In the genomic region with DNA sequence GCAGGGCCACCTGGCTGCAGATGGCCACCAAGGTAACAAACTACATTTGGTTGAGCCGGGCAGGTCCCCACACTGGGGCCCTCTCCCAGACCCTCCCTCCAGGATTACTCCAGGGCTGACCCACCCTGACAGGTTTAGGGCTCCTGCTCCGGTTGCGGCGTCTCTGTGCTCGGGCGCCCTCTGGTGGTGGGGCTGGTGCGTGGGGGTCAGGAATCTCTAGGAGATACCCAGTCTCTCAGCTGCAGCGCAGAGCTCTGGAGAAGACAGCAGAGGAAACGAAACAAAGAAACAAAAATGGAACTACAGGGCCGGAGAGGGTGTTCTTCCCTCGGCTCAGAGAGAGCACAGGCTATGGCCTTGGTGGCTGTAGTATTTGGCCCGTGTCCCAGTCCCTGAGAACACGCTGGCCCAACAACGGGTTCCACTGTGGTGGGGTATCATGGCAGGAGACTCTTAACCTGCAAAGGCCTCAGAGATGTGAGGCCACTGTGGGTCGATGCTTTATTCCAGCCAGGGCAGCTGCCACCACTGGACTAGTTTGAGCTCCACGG, we compare ENCODE assay signal across 8 cellular contexts. TPM values are rescaled to one million over a fixed set of nuclear protein-coding genes. Genes with fewer than 3 reads are reported as not detected.
DNase-seq lines count a peak whose midpoint lies in the region; TF ChIP-seq lines count a peak whose summit lies in the region.

No MANE protein-coding gene starts in this region.

- CTCF ChIA-PET in PC-9 (lab: Charles Lee): interaction anchor here (0.6 to 1.0 kb wide), 3 partner anchors 39 to 313 kb away, joined by 3 to 6 read pairs (median 4); no protein-coding TSS in a partner anchor

- BruUV-seq in PC-9 (replicated peaks; lab: Mats Ljungman, UMichigan): no TSS peak

- peaks cover 35% of the 10 kb centered on the region for H3K27me3 ChIP-seq in H9 (ENCODE audit: insufficient read depth, low read length)
- H3K27me3 ChIP-seq in PC-9 (ENCODE audit: insufficient read depth, low read depth): peaks cover 77% of the 10 kb centered on the region
- peaks cover 51% of the 10 kb centered on the region for H3K27me3 ChIP-seq in osteoblast (ENCODE audit: insufficient read depth, low read length)
- H3K27me3 ChIP-seq in tibial nerve: peaks cover 0 to 12% of the 10 kb centered on the region in 2 donors

- peaks cover 26% of the 10 kb centered on the region for H3K4me1 Mint-ChIP-seq in CD14-positive monocyte
- H3K4me1 Mint-ChIP-seq in H9: peaks cover 30 to 41% of the 10 kb centered on the region in 2 experiments
- H3K4me1 Mint-ChIP-seq in activated T-helper 2 cell treated with anti-CD3 and anti-CD28 coated beads, Interferon-gamma antibody, Interleukin-2, Interleukin-4, amounts not matched to agents 10 μg/mL and 5 μg/mL and 100 μg/mL, durations not matched to agents 14 hours and 24 hours and 36 hours (ENCODE audit: low read depth): peaks cover 13% of the 10 kb centered on the region

- peaks cover 0 to 15% (median 7%) of the 10 kb centered on the region in 7 donors for H3K9me3 Mint-ChIP-seq in CD14-positive monocyte
- peaks cover 0 to 3% of the 10 kb centered on the region in 2 experiments; a peak in 3 of 5 replicates for H3K9me3 Mint-ChIP-seq in H9
- H3K9me3 Mint-ChIP-seq in activated T-helper 2 cell treated with anti-CD3 and anti-CD28 coated beads, Interferon-gamma antibody, Interleukin-2, Interleukin-4, amounts not matched to agents 10 μg/mL and 5 μg/mL and 100 μg/mL, durations not matched to agents 14 hours and 24 hours and 36 hours: no peaks in the 10 kb centered on the region

- POLR2A ChIA-PET in PC-9 (lab: Charles Lee; ENCODE audit: unreplicated experiment): no interaction called here

- H3K4me3 Mint-ChIP-seq in CD14-positive monocyte (peak overlapping the region; percentile 39 to 94), H9 (peak overlapping the region; percentile 74 to 92)
- H3K4me3 Mint-ChIP-seq in activated T-helper 2 cell treated with anti-CD3 and anti-CD28 coated beads, Interferon-gamma antibody, Interleukin-2, Interleukin-4, amounts not matched to agents 10 μg/mL and 5 μg/mL and 100 μg/mL, durations not matched to agents 14 hours and 24 hours and 36 hours (ENCODE audit: low read depth): peak overlapping the region; percentile 89

- H3K27me3 Mint-ChIP-seq in CD14-positive monocyte (ENCODE audit: low read depth in 3 of 3): peaks cover 41 to 71% (median 68%) of the 10 kb centered on the region in 3 donors
- H3K27me3 Mint-ChIP-seq in H9 (ENCODE audit: low read depth): peaks cover 68% of the 10 kb centered on the region
- H3K27me3 Mint-ChIP-seq in activated T-helper 2 cell treated with anti-CD3 and anti-CD28 coated beads, Interferon-gamma antibody, Interleukin-2, Interleukin-4, amounts not matched to agents 10 μg/mL and 5 μg/mL and 100 μg/mL, durations not matched to agents 14 hours and 24 hours and 36 hours (ENCODE audit: low read depth): peaks cover 59% of the 10 kb centered on the region

- H3T11ph ChIP-seq in H9 (ENCODE audit: low read length): no peak overlapping the region

- DNase-seq in CD14-positive monocyte (ENCODE audit: low spot score): no peak
- DNase-seq in H9: peak; percentile 81
- DNase-seq in PC-9: peak in 1 of 2 experiments; percentile 80
- DNase-seq in activated T-helper 2 cell treated with anti-CD3 and anti-CD28 coated beads, Interferon-gamma antibody, Interleukin-2, Interleukin-4, amounts not matched to agents 10 μg/mL and 5 μg/mL and 100 μg/mL, durations not matched to agents 14 hours and 24 hours and 36 hours (ENCODE audit: low spot score): peak; percentile 53
- peak; percentile 56 for DNase-seq in foreskin melanocyte
- DNase-seq in osteoblast (ENCODE audit: insufficient read length, low spot score, missing footprints): peak; percentile 93
- peak; percentile 70 to 75 for DNase-seq in tibial nerve (ENCODE audit: low spot score in 2 of 2)
- DNase-seq in NCI-H446 treated with DMSO at 0.1 percent for 48 hours (lab: John Stamatoyannopoulos, UW): no peak

- no peak overlapping the region for H4K5ac ChIP-seq in H9 (ENCODE audit: insufficient read length, low read depth, low read length)

- peak; percentile 70 for TF ChIP-seq CTCF in CD14-positive monocyte (IDR thresholded peaks at IDR 0.05)
- peak; percentile 94 for TF ChIP-seq CTCF in H9 (conservative IDR thresholded peaks at IDR 0.05)
- TF ChIP-seq CTCF in PC-9 (conservative IDR thresholded peaks at IDR 0.05): peak; percentile 97
- peak; percentile 75 for TF ChIP-seq CTCF in osteoblast (IDR thresholded peaks at IDR 0.05; ENCODE audit: extremely low read depth, low read depth, low read length)
- peak; percentile 58 to 89 (median 86) for TF ChIP-seq CTCF in tibial nerve (IDR thresholded peaks at IDR 0.05)

- no peaks in the 10 kb centered on the region for H3K36me3 ChIP-seq in PC-9 (ENCODE audit: low read depth)
- no peaks in the 10 kb centered on the region for H3K36me3 ChIP-seq in osteoblast (ENCODE audit: insufficient read depth, low read length)
- no peaks in the 10 kb centered on the region for H3K36me3 ChIP-seq in tibial nerve

- no peak overlapping the region for H4K8ac ChIP-seq in H9 (replicated peaks; ENCODE audit: insufficient read length, low read depth, low read length)

- H3K27ac ChIP-seq in H9 (ENCODE audit: insufficient read length, low read depth, low read length) (no peak overlapping the region), PC-9 (no peak overlapping the region), osteoblast (ENCODE audit: low read depth, low read length) (no peak overlapping the region), tibial nerve (peak overlapping the region in 3 of 4 donors; percentile 75 to 92 (median 86))

- no peak overlapping the region for H4K91ac ChIP-seq in H9 (ENCODE audit: insufficient read length, low read depth, low read length)

- H2AFZ ChIP-seq in H9 (ENCODE audit: low read length): no peak overlapping the region
- H2AFZ ChIP-seq in PC-9: 0 out of 2 replicates have a peak overlapping the region, but pooled peaks have one; percentile 35
- H2AFZ ChIP-seq in osteoblast (ENCODE audit: low read length): no peak overlapping the region

- H3K18ac ChIP-seq in H9 (ENCODE audit: insufficient read length, low read depth, low read length): no peak overlapping the region

- H3K14ac ChIP-seq in H9 (ENCODE audit: insufficient read depth, low read length): no peak overlapping the region; the same call in 1 of the 2 replicates

- no peak overlapping the region for H3K4ac ChIP-seq in H9 (ENCODE audit: low read depth, low read length)

- H3K4me1 ChIP-seq in H9 (ENCODE audit: insufficient read depth, low read length) (no peaks in the 10 kb centered on the region), PC-9 (replicated peaks; ENCODE audit: insufficient read depth) (peaks cover 6% of the 10 kb centered on the region; the same call in 1 of the 2 replicates), osteoblast (ENCODE audit: insufficient read depth, low read length) (peaks cover 21% of the 10 kb centered on the region), tibial nerve (peaks cover 0 to 41% (median 5%) of the 10 kb centered on the region in 4 donors)

- peaks cover 13% of the 10 kb centered on the region for H3K23me2 ChIP-seq in H9 (ENCODE audit: insufficient read length, low read depth, low read length, poor library complexity, severe bottlenecking)

- no peak for TF ChIP-seq POLR2A in tibial nerve (IDR thresholded peaks at IDR 0.05)

- H3K79me2 ChIP-seq in H9 (ENCODE audit: insufficient read depth, low read length): no peaks in the 10 kb centered on the region
- no peaks in the 10 kb centered on the region for H3K79me2 ChIP-seq in PC-9 (ENCODE audit: low read depth)
- H3K79me2 ChIP-seq in osteoblast (ENCODE audit: insufficient read depth, low read length): no peaks in the 10 kb centered on the region

- no peak overlapping the region for H2AK5ac ChIP-seq in H9 (ENCODE audit: insufficient read length, low read length)

- H3K23ac ChIP-seq in H9 (ENCODE audit: insufficient read length, low read depth, low read length): no peak overlapping the region

- H3K9me3 ChIP-seq in H9 (ENCODE audit: control insufficient read depth, low read depth, low read length) (no peaks in the 10 kb centered on the region), PC-9 (ENCODE audit: insufficient read depth, low read depth) (no peaks in the 10 kb centered on the region), osteoblast (ENCODE audit: low read depth, low read length) (no peaks in the 10 kb centered on the region), tibial nerve (no peaks in the 10 kb centered on the region)

- no peak overlapping the region for H2BK15ac ChIP-seq in H9 (ENCODE audit: low read depth, low read length)

- H3K4me2 ChIP-seq in H9 (ENCODE audit: insufficient read depth, insufficient read length, low read length) (peak overlapping the region; percentile 79), PC-9 (peak overlapping the region; percentile 69; the same call in 1 of the 2 replicates), osteoblast (ENCODE audit: insufficient read depth, low read length) (peak overlapping the region; percentile 82)

- no peak overlapping the region for H2BK20ac ChIP-seq in H9 (ENCODE audit: low read depth, low read length, poor library complexity, severe bottlenecking)

- H3K27ac Mint-ChIP-seq in CD14-positive monocyte (no peak overlapping the region), H9 (no peak overlapping the region)
- H3K27ac Mint-ChIP-seq in activated T-helper 2 cell treated with anti-CD3 and anti-CD28 coated beads, Interferon-gamma antibody, Interleukin-2, Interleukin-4, amounts not matched to agents 10 μg/mL and 5 μg/mL and 100 μg/mL, durations not matched to agents 14 hours and 24 hours and 36 hours: no peak overlapping the region

- H4K20me1 ChIP-seq in H9 (ENCODE audit: control insufficient read depth, insufficient read depth, insufficient read length) (no peaks in the 10 kb centered on the region), PC-9 (ENCODE audit: insufficient read depth) (no peaks in the 10 kb centered on the region), osteoblast (ENCODE audit: insufficient read depth, low read length) (no peaks in the 10 kb centered on the region)

- no peak overlapping the region for H2BK12ac ChIP-seq in H9 (ENCODE audit: insufficient read length, low read depth, low read length)

- no peaks in the 10 kb centered on the region for H3K79me1 ChIP-seq in H9 (ENCODE audit: insufficient read depth, low read depth, low read length, poor library complexity, severe bottlenecking)

- intact Hi-C loops in CD14-positive monocyte (cut with micrococcal nuclease) (loop anchor here in 1 of 2 donors (5.0 kb wide), 1 partner anchor 53 kb away; no protein-coding TSS in a partner anchor), PC-9 (cut with micrococcal nuclease; ENCODE audit: unreplicated experiment) (loop anchor here (1.0 kb wide), 1 partner anchor 55 kb away; no protein-coding TSS in a partner anchor)
- intact Hi-C loops in activated T-helper 2 cell treated with anti-CD3 and anti-CD28 coated beads, Interferon-gamma antibody, Interleukin-2, Interleukin-4, amounts not matched to agents 10 μg/mL and 5 μg/mL and 100 μg/mL, durations not matched to agents 14 hours and 24 hours and 36 hours (cut with micrococcal nuclease): loop anchor here (1.0 to 5.0 kb wide), 3 partner anchors 55 to 372 kb away; no protein-coding TSS in a partner anchor

- WGBS in H9 (ENCODE audit: extremely low coverage, insufficient read length, low lambda C conversion rate): no CpG with 5 or more reads among the region's 16 CpGs
- 8 to 13% methylated on average over 13 to 16 of the region's 16 CpGs for WGBS in tibial nerve, 2 donors

- H3K36me3 Mint-ChIP-seq in CD14-positive monocyte (peaks cover 0 to 6% of the 10 kb centered on the region in 2 donors), H9 (ENCODE audit: insufficient read depth in 1 of 3, low read depth in 3 of 3) (peaks cover 0 to 3% (median 0%) of the 10 kb centered on the region in 3 experiments; a peak in 2 of 7 replicates)
- H3K36me3 Mint-ChIP-seq in activated T-helper 2 cell treated with anti-CD3 and anti-CD28 coated beads, Interferon-gamma antibody, Interleukin-2, Interleukin-4, amounts not matched to agents 10 μg/mL and 5 μg/mL and 100 μg/mL, durations not matched to agents 14 hours and 24 hours and 36 hours (ENCODE audit: low read depth): peaks cover 3% of the 10 kb centered on the region

- no peaks in the 10 kb centered on the region for H3F3A ChIP-seq in PC-9 (ENCODE audit: insufficient read depth, low read depth)

- no peak overlapping the region for H3K56ac ChIP-seq in H9 (ENCODE audit: insufficient read length, low read depth, low read length)

- no peak overlapping the region for H3K9ac ChIP-seq in H9 (ENCODE audit: extremely low read depth, insufficient read length, low read length)

- H3K9me2 ChIP-seq in PC-9 (ENCODE audit: insufficient read depth): no peaks in the 10 kb centered on the region

- no peak overlapping the region for H2BK120ac ChIP-seq in H9 (ENCODE audit: low read depth, low read length, poor library complexity, severe bottlenecking)

- TF ChIP-seq EP300 in tibial nerve (IDR thresholded peaks at IDR 0.05): peak in 1 of 2 donors; percentile 40

- no peak overlapping the region for H2BK5ac ChIP-seq in H9 (ENCODE audit: insufficient read length, low read length)

- no peak overlapping the region; the same call in 1 of the 2 replicates for H3K4me3 ChIP-seq in PC-9
- peak overlapping the region; percentile 63 for H3K4me3 ChIP-seq in osteoblast (ENCODE audit: insufficient read depth, low read length)
- H3K4me3 ChIP-seq in tibial nerve: peak overlapping the region; percentile 43 to 71 (median 62)

RNA-seq across cellular contexts. Expression of a gene that starts 2.4 kb away (rescaled TPM):
- not detected for polyA plus RNA-seq in CD14-positive monocyte
- total RNA-seq in H9 (2021) (1.3 and 1.4 TPM in 2 replicates), PC-9 (2021) (not detected in 2 replicates), osteoblast (9.7 and 20.6 TPM in 2 replicates), tibial nerve (100 to 1,000 TPM; 127 to 220 (median 157) TPM)
- 2.2 and 2.8 TPM in 2 replicates for total RNA-seq in activated T-helper 2 cell treated with anti-CD3 and anti-CD28 coated beads, Interferon-gamma antibody, Interleukin-2, Interleukin-4, amounts not matched to agents 10 μg/mL and 5 μg/mL and 100 μg/mL, durations not matched to agents 14 hours and 24 hours and 36 hours

Comparison
In these comparisons a context has a peak if more than half of its experiments do, and no peak if none do; other contexts are left out.
1. DNase-seq: peak in H9 (single experiment), activated T-helper 2 cell treated with anti-CD3 and anti-CD28 coated beads, Interferon-gamma antibody, Interleukin-2, Interleukin-4, amounts not matched to agents 10 μg/mL and 5 μg/mL and 100 μg/mL, durations not matched to agents 14 hours and 24 hours and 36 hours (single experiment), foreskin melanocyte (single experiment), osteoblast (single experiment) and tibial nerve (2 of 2); none in CD14-positive monocyte (single experiment) and NCI-H446 treated with DMSO at 0.1 percent for 48 hours (single experiment).
2. H3K27ac ChIP-seq: peak in tibial nerve (3 of 4); none in H9 (single experiment), PC-9 (single experiment) and osteoblast (single experiment).
3. Peak in every context shown above with its lines, with median percentiles within 50 percentile points of each other: H3K4me3 Mint-ChIP-seq, CTCF ChIP-seq and H3K4me2 ChIP-seq.